Comparison of ENCODE assay signal across 8 cellular contexts in the genomic region with DNA sequence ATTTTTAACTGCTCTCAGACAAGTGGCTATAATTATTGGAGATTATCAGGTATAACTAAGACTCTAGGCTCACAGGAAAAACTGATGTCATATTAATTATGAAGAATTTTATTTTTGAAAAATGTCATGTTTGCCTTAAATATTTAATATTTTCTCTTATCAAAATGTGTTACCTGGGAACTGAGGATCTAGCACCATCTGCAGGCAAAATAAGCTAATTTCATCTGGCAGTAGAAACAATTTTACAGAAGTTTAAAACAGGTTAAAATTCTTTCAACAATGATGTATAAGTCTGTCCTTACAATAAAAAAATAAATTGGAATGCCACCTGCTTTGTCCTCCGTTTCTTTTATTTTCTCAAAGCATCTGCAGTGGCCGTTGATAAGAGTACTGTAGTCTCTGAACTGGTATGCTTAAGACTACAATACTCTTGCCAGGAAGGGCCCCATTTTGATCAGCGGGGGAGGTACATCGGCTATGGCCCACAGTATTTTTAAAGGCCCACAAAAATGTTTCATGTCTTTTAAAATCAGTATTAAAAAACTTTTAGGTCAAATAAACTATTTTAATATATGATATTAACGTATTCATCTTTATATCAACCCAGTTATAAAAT.
DNase-seq lines count a peak whose midpoint lies in the region; ATAC-seq and TF ChIP-seq lines count a peak whose summit lies in the region.

No MANE protein-coding gene starts in this region.

- ATAC-seq in GM18502 (IDR thresholded peaks at IDR 0.05; ENCODE audit: poor library complexity, unreplicated experiment): peak; percentile 27
- peak; percentile 47; the same call in 1 of the 3 replicates for ATAC-seq in SK-N-SH treated with all-trans-retinoic acid at 6 μM for 48 hours
- no peak for ATAC-seq in foreskin keratinocyte
- ATAC-seq in thoracic aorta (ENCODE audit: insufficient number of reproducible peaks, low FRiP score, low read depth): no peak
- no peak for ATAC-seq in activated CD4-positive, CD25-positive, alpha-beta regulatory T cell treated with anti-CD3 and anti-CD28 coated beads, Interleukin-2, amount 50 U/mL, for 24 hours
- no peak for ATAC-seq in HG03460 (IDR thresholded peaks at IDR 0.05; ENCODE audit: unreplicated experiment)

- H3K36me3 ChIP-seq in thoracic aorta: no peaks in the 10 kb centered on the region

- no peak overlapping the region for H3K4me3 ChIP-seq in thoracic aorta

- H3K4me1 ChIP-seq in foreskin keratinocyte (no peaks in the 10 kb centered on the region), thoracic aorta (ENCODE audit: control insufficient read depth in 1 of 2, low read depth in 2 of 2) (no peaks in the 10 kb centered on the region)

- no peak for DNase-seq in foreskin keratinocyte
- DNase-seq in thoracic aorta (ENCODE audit: low spot score): no peak
- no peak for DNase-seq in MV-4-11 (lab: John Stamatoyannopoulos, UW)

- H3K9me3 ChIP-seq in thoracic aorta: no peaks in the 10 kb centered on the region

- H3K27me3 ChIP-seq in foreskin keratinocyte: no peaks in the 10 kb centered on the region
- no peaks in the 10 kb centered on the region for H3K27me3 ChIP-seq in thoracic aorta (replicated peaks; ENCODE audit: insufficient read depth)

- TF ChIP-seq CTCF in C4-2B (conservative IDR thresholded peaks at IDR 0.05) (peak; percentile 88), foreskin keratinocyte (conservative IDR thresholded peaks at IDR 0.05) (peak; percentile 82), thoracic aorta (IDR thresholded peaks at IDR 0.05) (peak; percentile 47)

- no peak overlapping the region for H3K27ac ChIP-seq in C4-2B
- no peak overlapping the region for H3K27ac ChIP-seq in foreskin keratinocyte
- no peak overlapping the region for H3K27ac ChIP-seq in thoracic aorta

TF ChIP-seq in SK-N-SH treated with all-trans-retinoic acid at 6 μM for 48 hours, 23 proteins besides CTCF, POLR2A, EP300 and RAD21:
- TF ChIP-seq ZFP30 (CRISPR knock-in tag; IDR thresholded peaks at IDR 0.05): no peak
- TF ChIP-seq TCF4 (CRISPR knock-in tag; IDR thresholded peaks at IDR 0.05; ENCODE audit: borderline replicate concordance): no peak
- TF ChIP-seq ZNF70 (CRISPR knock-in tag; IDR thresholded peaks at IDR 0.05): no peak
- no peak for TF ChIP-seq BACH2 (CRISPR knock-in tag; IDR thresholded peaks at IDR 0.05; ENCODE audit: borderline replicate concordance)
- TF ChIP-seq TOX (CRISPR knock-in tag; IDR thresholded peaks at IDR 0.05; ENCODE audit: borderline replicate concordance): no peak
- no peak for TF ChIP-seq ARNTL (CRISPR knock-in tag; IDR thresholded peaks at IDR 0.05; ENCODE audit: borderline replicate concordance, low read depth)
- TF ChIP-seq ESRRG (CRISPR knock-in tag; IDR thresholded peaks at IDR 0.05): no peak
- TF ChIP-seq SNAI2 (CRISPR knock-in tag; IDR thresholded peaks at IDR 0.05): no peak
- no peak for TF ChIP-seq PPARA (CRISPR knock-in tag; IDR thresholded peaks at IDR 0.05; ENCODE audit: borderline replicate concordance)
- no peak for TF ChIP-seq RARB (CRISPR knock-in tag; IDR thresholded peaks at IDR 0.05)
- no peak for TF ChIP-seq OSR1 (CRISPR knock-in tag; IDR thresholded peaks at IDR 0.05)
- TF ChIP-seq, protein P1, sequence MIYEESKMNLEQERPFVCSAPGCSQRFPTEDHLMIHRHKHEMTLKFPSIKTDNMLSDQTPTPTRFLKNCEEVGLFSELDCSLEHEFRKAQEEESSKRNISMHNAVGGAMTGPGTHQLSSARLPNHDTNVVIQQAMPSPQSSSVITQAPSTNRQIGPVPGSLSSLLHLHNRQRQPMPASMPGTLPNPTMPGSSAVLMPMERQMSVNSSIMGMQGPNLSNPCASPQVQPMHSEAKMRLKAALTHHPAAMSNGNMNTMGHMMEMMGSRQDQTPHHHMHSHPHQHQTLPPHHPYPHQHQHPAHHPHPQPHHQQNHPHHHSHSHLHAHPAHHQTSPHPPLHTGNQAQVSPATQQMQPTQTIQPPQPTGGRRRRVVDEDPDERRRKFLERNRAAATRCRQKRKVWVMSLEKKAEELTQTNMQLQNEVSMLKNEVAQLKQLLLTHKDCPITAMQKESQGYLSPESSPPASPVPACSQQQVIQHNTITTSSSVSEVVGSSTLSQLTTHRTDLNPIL (CRISPR knock-in tag; IDR thresholded peaks at IDR 0.05; ENCODE audit: low read depth): no peak
- TF ChIP-seq ZC3H10 (CRISPR knock-in tag; IDR thresholded peaks at IDR 0.05): no peak
- TF ChIP-seq, protein P2, sequence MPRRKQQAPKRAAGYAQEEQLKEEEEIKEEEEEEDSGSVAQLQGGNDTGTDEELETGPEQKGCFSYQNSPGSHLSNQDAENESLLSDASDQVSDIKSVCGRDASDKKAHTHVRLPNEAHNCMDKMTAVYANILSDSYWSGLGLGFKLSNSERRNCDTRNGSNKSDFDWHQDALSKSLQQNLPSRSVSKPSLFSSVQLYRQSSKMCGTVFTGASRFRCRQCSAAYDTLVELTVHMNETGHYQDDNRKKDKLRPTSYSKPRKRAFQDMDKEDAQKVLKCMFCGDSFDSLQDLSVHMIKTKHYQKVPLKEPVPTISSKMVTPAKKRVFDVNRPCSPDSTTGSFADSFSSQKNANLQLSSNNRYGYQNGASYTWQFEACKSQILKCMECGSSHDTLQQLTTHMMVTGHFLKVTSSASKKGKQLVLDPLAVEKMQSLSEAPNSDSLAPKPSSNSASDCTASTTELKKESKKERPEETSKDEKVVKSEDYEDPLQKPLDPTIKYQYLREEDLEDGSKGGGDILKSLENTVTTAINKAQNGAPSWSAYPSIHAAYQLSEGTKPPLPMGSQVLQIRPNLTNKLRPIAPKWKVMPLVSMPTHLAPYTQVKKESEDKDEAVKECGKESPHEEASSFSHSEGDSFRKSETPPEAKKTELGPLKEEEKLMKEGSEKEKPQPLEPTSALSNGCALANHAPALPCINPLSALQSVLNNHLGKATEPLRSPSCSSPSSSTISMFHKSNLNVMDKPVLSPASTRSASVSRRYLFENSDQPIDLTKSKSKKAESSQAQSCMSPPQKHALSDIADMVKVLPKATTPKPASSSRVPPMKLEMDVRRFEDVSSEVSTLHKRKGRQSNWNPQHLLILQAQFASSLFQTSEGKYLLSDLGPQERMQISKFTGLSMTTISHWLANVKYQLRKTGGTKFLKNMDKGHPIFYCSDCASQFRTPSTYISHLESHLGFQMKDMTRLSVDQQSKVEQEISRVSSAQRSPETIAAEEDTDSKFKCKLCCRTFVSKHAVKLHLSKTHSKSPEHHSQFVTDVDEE (CRISPR knock-in tag; IDR thresholded peaks at IDR 0.05): no peak
- TF ChIP-seq, protein P3, sequence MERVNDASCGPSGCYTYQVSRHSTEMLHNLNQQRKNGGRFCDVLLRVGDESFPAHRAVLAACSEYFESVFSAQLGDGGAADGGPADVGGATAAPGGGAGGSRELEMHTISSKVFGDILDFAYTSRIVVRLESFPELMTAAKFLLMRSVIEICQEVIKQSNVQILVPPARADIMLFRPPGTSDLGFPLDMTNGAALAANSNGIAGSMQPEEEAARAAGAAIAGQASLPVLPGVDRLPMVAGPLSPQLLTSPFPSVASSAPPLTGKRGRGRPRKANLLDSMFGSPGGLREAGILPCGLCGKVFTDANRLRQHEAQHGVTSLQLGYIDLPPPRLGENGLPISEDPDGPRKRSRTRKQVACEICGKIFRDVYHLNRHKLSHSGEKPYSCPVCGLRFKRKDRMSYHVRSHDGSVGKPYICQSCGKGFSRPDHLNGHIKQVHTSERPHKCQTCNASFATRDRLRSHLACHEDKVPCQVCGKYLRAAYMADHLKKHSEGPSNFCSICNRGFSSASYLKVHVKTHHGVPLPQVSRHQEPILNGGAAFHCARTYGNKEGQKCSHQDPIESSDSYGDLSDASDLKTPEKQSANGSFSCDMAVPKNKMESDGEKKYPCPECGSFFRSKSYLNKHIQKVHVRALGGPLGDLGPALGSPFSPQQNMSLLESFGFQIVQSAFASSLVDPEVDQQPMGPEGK (CRISPR knock-in tag; IDR thresholded peaks at IDR 0.05; ENCODE audit: borderline replicate concordance): no peak

Comparison
In these comparisons a context has a peak if more than half of its experiments do, and no peak if none do; other contexts are left out.
1. ATAC-seq: peak in GM18502 (single experiment) and SK-N-SH treated with all-trans-retinoic acid at 6 μM for 48 hours (single experiment); none in foreskin keratinocyte (single experiment), thoracic aorta (single experiment), activated CD4-positive, CD25-positive, alpha-beta regulatory T cell treated with anti-CD3 and anti-CD28 coated beads, Interleukin-2, amount 50 U/mL, for 24 hours (0 of 2) and HG03460 (single experiment).
2. Peak in every context shown above with its lines, with median percentiles within 50 percentile points of each other: CTCF ChIP-seq.